2 cellular contexts compared by ENCODE assay signal in genomic region chr4:148787831-148788477, GRCh38.
TF ChIP-seq lines count a peak whose summit lies in the region.

No MANE protein-coding gene starts in this region.

TF ChIP-seq in HEK293, 187 proteins besides CTCF, POLR2A, EP300 and RAD21 (continued from another document):
- TF ChIP-seq PRDM6 (tag by site-specific recombination; IDR thresholded peaks at IDR 0.05) (peak; percentile 21; the same call in 1 of the 2 replicates), ZFP37 (tag by site-specific recombination; IDR thresholded peaks at IDR 0.05) (no peak), ZNF544 (tag by site-specific recombination; IDR thresholded peaks at IDR 0.05) (no peak), ATF2 (tag by site-specific recombination; IDR thresholded peaks at IDR 0.05; ENCODE audit: low read depth) (no peak), ZNF558 (tag by site-specific recombination; IDR thresholded peaks at IDR 0.05) (no peak), WT1 (tag by site-specific recombination; IDR thresholded peaks at IDR 0.05) (peak; percentile 36; the same call in 1 of the 2 replicates), OSR2 (tag by site-specific recombination; IDR thresholded peaks at IDR 0.05) (no peak)

TF ChIP-seq in WTC11, 78 proteins besides CTCF, POLR2A, EP300 and RAD21 (continued from another document):
- TF ChIP-seq FOXP4 (CRISPR knock-in tag; IDR thresholded peaks at IDR 0.05) (no peak), ATF2 (CRISPR knock-in tag; IDR thresholded peaks at IDR 0.05; ENCODE audit: borderline replicate concordance, low read depth) (no peak), AR (CRISPR knock-in tag; IDR thresholded peaks at IDR 0.05) (no peak), EMX1 (CRISPR knock-in tag; IDR thresholded peaks at IDR 0.05) (no peak), MAX (CRISPR knock-in tag; IDR thresholded peaks at IDR 0.05) (no peak), SP1 (CRISPR knock-in tag; conservative IDR thresholded peaks at IDR 0.05) (no peak), ZNF512 (CRISPR knock-in tag; IDR thresholded peaks at IDR 0.05; ENCODE audit: borderline replicate concordance) (no peak)
